8 cellular contexts compared by ENCODE assay signal in the genomic region with DNA sequence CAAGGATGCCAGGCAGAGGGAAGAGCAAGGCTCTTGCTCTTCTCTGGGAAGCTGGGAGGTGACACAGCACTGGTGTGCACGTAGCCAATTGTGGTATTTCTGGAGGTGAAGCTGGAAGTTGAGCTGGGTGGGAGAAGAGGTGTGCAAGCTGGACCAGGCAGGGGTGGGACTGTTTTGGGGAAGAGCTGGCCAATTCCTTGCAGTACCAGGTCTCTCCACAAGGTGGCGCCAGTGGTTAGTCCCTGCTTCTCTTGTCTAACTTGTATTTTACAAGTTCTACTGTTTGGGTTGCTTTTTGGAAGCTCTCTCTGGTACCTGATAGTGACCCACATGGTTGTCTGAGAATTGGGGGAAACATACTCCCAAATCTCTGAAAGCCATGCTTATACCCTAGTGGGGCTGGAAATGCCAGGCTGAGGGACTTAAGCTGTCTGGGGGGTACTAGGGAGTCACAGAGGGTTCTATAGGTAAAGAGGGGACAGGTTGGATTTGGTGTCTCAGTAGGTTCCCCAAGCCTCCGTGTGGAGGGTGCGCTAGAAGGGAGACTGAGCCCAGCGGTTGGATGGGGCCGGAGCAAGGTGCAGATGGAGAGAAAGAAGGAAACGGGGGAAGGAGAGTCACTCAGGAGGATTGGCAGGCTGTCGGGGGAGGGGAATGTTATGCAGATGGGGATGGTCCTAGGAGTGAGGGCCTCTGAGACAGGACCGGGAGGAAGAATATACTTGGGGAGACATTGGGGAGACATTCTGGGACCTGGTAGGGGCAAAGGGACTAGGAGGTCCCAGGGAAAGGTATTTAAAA. TPM values are rescaled to one million over a fixed set of nuclear protein-coding genes. Genes with fewer than 3 reads are reported as not detected.
A peak's percentile ranks its signal among the peaks of the same experiment; 100 is the strongest.
DNase-seq lines count a peak whose midpoint lies in the region; ATAC-seq and TF ChIP-seq lines count a peak whose summit lies in the region.

No MANE protein-coding gene starts in this region.

- H3K27me3 Mint-ChIP-seq in immature natural killer cell (ENCODE audit: low read depth in 3 of 3): peaks cover 5 to 16% (median 13%) of the 10 kb centered on the region in 3 donors

- in situ Hi-C loops in astrocyte of the spinal cord (cut with HindIII; ENCODE audit: low sequenced_read_pairs): no loop called here

- no peaks in the 10 kb centered on the region for H3K9me3 Mint-ChIP-seq in immature natural killer cell

- peak; percentile 34 for DNase-seq in COLO668 (lab: John Stamatoyannopoulos, UW; ENCODE audit: unreplicated experiment)
- peak; percentile 83 for DNase-seq in HT-29 (ENCODE audit: low spot score)
- peak; percentile 28 to 56 (median 43) for DNase-seq in T-helper 2 cell
- DNase-seq in astrocyte of the spinal cord (ENCODE audit: low read depth, low spot score): peak; percentile 40
- peak; percentile 45 to 51 (median 49) for DNase-seq in immature natural killer cell
- peak; percentile 74 to 76 for DNase-seq in stimulated activated CD4-positive, alpha-beta T cell treated with anti-CD3 and anti-CD28 coated beads, Interleukin-2, amount 100 ng/mL, for 24 hours
- no peak for DNase-seq in SIG-M5 (lab: John Stamatoyannopoulos, UW)

- H3K4me3 Mint-ChIP-seq in immature natural killer cell: no peak overlapping the region

- peak; percentile 97 for TF ChIP-seq CTCF in astrocyte of the spinal cord (IDR thresholded peaks at IDR 0.05; ENCODE audit: low read depth, low read length)

- peak overlapping the region in 2 of 6 donors; percentile 28 to 69 for H3K27ac Mint-ChIP-seq in immature natural killer cell

- no peak for ATAC-seq in HG03342 (IDR thresholded peaks at IDR 0.05; ENCODE audit: unreplicated experiment)

- no peaks in the 10 kb centered on the region for H3K36me3 Mint-ChIP-seq in immature natural killer cell

- peaks cover 12 to 19% of the 10 kb centered on the region in 2 donors for H3K4me1 Mint-ChIP-seq in immature natural killer cell

- H3K4me3 ChIP-seq in astrocyte of the spinal cord (ENCODE audit: low read depth, low read length): no peak overlapping the region

RNA-seq across cellular contexts. Expression of a gene that starts 3.0 kb away (rescaled TPM):
- total RNA-seq in HT-29 (2014; rRNA removed; shearing (Covaris generic)): 0.42 and 3.0 TPM in 2 replicates
- polyA plus RNA-seq in immature natural killer cell: not detected

RNA-seq across cellular contexts. Expression of a gene that starts 14.2 kb away (rescaled TPM):
- total RNA-seq in HT-29 (2014; rRNA removed; shearing (Covaris generic)): 0.25 and 0.73 TPM in 2 replicates
- under 1 TPM; 0.27 to 0.83 (median 0.58) TPM for polyA plus RNA-seq in immature natural killer cell

RNA-seq across cellular contexts. Expression of a gene that starts 44.4 kb away (rescaled TPM):
- total RNA-seq in HT-29 (2014; rRNA removed; shearing (Covaris generic)): 13.2 and 24.8 TPM in 2 replicates
- polyA plus RNA-seq in immature natural killer cell: 10 to 100 TPM in 1 of 3 donors, 1 to 10 TPM in 2; 6.7 to 19.1 (median 7.8) TPM
